Comparison of ENCODE assay signal across 16 cellular contexts in genomic region chr11:129115652-129116585, GRCh38.
A peak's percentile ranks its signal among the peaks of the same experiment; 100 is the strongest.
DNase-seq lines count a peak whose midpoint lies in the region; ATAC-seq and TF ChIP-seq lines count a peak whose summit lies in the region.
"Had no signal": no experiment of that assay in that cellular context is flagged by ENCODE, and none has a peak within 500 bp of the region (broad histone marks: within the 10 kb centered on the region; RNA-seq: fewer than 3 reads in every experiment).

No MANE protein-coding gene starts in this region.

- WGBS in H9 (ENCODE audit: extremely low coverage, insufficient read length, low lambda C conversion rate) = no CpG with 5 or more reads among the region's 2 CpGs
- WGBS in prostate gland = 51% methylated on average over 2 of the region's 2 CpGs

- H4K20me1 ChIP-seq in H9 (ENCODE audit: control insufficient read depth, insufficient read depth, insufficient read length) = no peaks in the 10 kb centered on the region

- H3K27ac ChIP-seq in H9 (ENCODE audit: insufficient read length, low read depth, low read length) = no peak overlapping the region
- H3K27ac ChIP-seq in prostate gland = no peak overlapping the region
- H3K27ac ChIP-seq: epithelial cell of prostate, tibial artery had no signal

- no peak overlapping the region for H2AFZ ChIP-seq in H9 (ENCODE audit: low read length)

- no peak overlapping the region for H2BK120ac ChIP-seq in H9 (ENCODE audit: low read depth, low read length, poor library complexity, severe bottlenecking)

- H3K9me3 Mint-ChIP-seq in activated naive CD8-positive, alpha-beta T cell treated with anti-CD3 and anti-CD28 coated beads, Interleukin-2, amount 50 U/mL, for 24 hours = no peaks in the 10 kb centered on the region
- H3K9me3 Mint-ChIP-seq in activated naive CD8-positive, alpha-beta T cell treated with anti-CD3 and anti-CD28 coated beads for 36 hours = no peaks in the 10 kb centered on the region
- H3K9me3 Mint-ChIP-seq in H9 (no peaks in the 10 kb centered on the region; a peak in 1 of 5 replicates), endothelial cell (ENCODE audit: unreplicated experiment) (no peaks in the 10 kb centered on the region)
- H3K9me3 Mint-ChIP-seq: activated CD4-positive, alpha-beta memory T cell treated with anti-CD3 and anti-CD28 coated beads for 36 hours; activated naive CD8-positive, alpha-beta T cell treated with anti-CD3 and anti-CD28 coated beads, Interleukin-2, amount 10 ng/mL, durations not matched to agents 7 days and 5 days had no signal

- no peak overlapping the region for H2BK20ac ChIP-seq in H9 (ENCODE audit: low read depth, low read length, poor library complexity, severe bottlenecking)

- no peak overlapping the region for H3K56ac ChIP-seq in H9 (ENCODE audit: insufficient read length, low read depth, low read length)

- H3K36me3 ChIP-seq in prostate gland = no peaks in the 10 kb centered on the region
- H3K36me3 ChIP-seq: tibial artery had no signal

- H3K79me2 ChIP-seq in H9 (ENCODE audit: insufficient read depth, low read length) = no peaks in the 10 kb centered on the region

- H3K27me3 Mint-ChIP-seq in activated naive CD8-positive, alpha-beta T cell treated with anti-CD3 and anti-CD28 coated beads, Interleukin-2, amount 50 U/mL, for 24 hours = no peaks in the 10 kb centered on the region
- no peaks in the 10 kb centered on the region for H3K27me3 Mint-ChIP-seq in activated naive CD8-positive, alpha-beta T cell treated with anti-CD3 and anti-CD28 coated beads for 36 hours
- H3K27me3 Mint-ChIP-seq in H9 (ENCODE audit: low read depth) (no peaks in the 10 kb centered on the region), endothelial cell (ENCODE audit: unreplicated experiment) (peaks cover 1% of the 10 kb centered on the region)
- H3K27me3 Mint-ChIP-seq: activated CD4-positive, alpha-beta memory T cell treated with anti-CD3 and anti-CD28 coated beads for 36 hours; activated naive CD8-positive, alpha-beta T cell treated with anti-CD3 and anti-CD28 coated beads, Interleukin-2, amount 10 ng/mL, durations not matched to agents 7 days and 5 days had no signal

- no peak overlapping the region for H3K4me3 ChIP-seq in prostate gland
- H3K4me3 ChIP-seq: tibial artery had no signal

- H3K4ac ChIP-seq in H9 (ENCODE audit: low read depth, low read length) = no peak overlapping the region

- H2BK5ac ChIP-seq in H9 (ENCODE audit: insufficient read length, low read length) = no peak overlapping the region

- no peak overlapping the region for H3T11ph ChIP-seq in H9 (ENCODE audit: low read length)

- TF ChIP-seq CTCF in H9 (conservative IDR thresholded peaks at IDR 0.05) (no peak), endothelial cell (IDR thresholded peaks at IDR 0.05; ENCODE audit: unreplicated experiment) (no peak), prostate gland (IDR thresholded peaks at IDR 0.05) (no peak)

- DNase-seq in activated naive CD8-positive, alpha-beta T cell treated with anti-CD3 and anti-CD28 coated beads, Interleukin-2, amount 50 U/mL, for 24 hours = no peak
- DNase-seq in activated naive CD8-positive, alpha-beta T cell treated with anti-CD3 and anti-CD28 coated beads for 36 hours = no peak
- DNase-seq in amniotic epithelial cell (ENCODE audit: low read depth) (peak; percentile 88), hepatic stellate cell (ENCODE audit: low spot score) (peak; percentile 2), H9 (no peak), NCI-H69 (lab: John Stamatoyannopoulos, UW) (no peak), endothelial cell (ENCODE audit: low spot score) (no peak), prostate gland (ENCODE audit: low spot score) (no peak)
- DNase-seq: activated CD4-positive, alpha-beta memory T cell treated with anti-CD3 and anti-CD28 coated beads for 36 hours; activated naive CD8-positive, alpha-beta T cell treated with anti-CD3 and anti-CD28 coated beads, Interleukin-2, amount 10 ng/mL, durations not matched to agents 7 days and 5 days; MV-4-11; NCI-H526 treated with DMSO at 0.1 percent for 48 hours; nucleus accumbens; T-helper 1 cell; tibial artery had no signal

- no peak overlapping the region for H3K14ac ChIP-seq in H9 (ENCODE audit: insufficient read depth, low read length)

- H2BK12ac ChIP-seq in H9 (ENCODE audit: insufficient read length, low read depth, low read length) = no peak overlapping the region

- H3K9ac ChIP-seq in H9 (ENCODE audit: extremely low read depth, insufficient read length, low read length) = no peak overlapping the region

- H3K4me1 ChIP-seq in H9 (ENCODE audit: insufficient read depth, low read length) = no peaks in the 10 kb centered on the region
- H3K4me1 ChIP-seq in prostate gland (replicated peaks) = no peaks in the 10 kb centered on the region
- H3K4me1 ChIP-seq: tibial artery had no signal

- H2AK5ac ChIP-seq in H9 (ENCODE audit: insufficient read length, low read length) = no peak overlapping the region

- H3K23me2 ChIP-seq in H9 (ENCODE audit: insufficient read length, low read depth, low read length, poor library complexity, severe bottlenecking) = no peaks in the 10 kb centered on the region

- no peak overlapping the region for H4K8ac ChIP-seq in H9 (replicated peaks; ENCODE audit: insufficient read length, low read depth, low read length)

- no peak overlapping the region for H4K91ac ChIP-seq in H9 (ENCODE audit: insufficient read length, low read depth, low read length)

- H3K79me1 ChIP-seq in H9 (ENCODE audit: insufficient read depth, low read depth, low read length, poor library complexity, severe bottlenecking) = no peaks in the 10 kb centered on the region

- H3K4me3 Mint-ChIP-seq in activated naive CD8-positive, alpha-beta T cell treated with anti-CD3 and anti-CD28 coated beads, Interleukin-2, amount 50 U/mL, for 24 hours = no peak overlapping the region
- H3K4me3 Mint-ChIP-seq in activated naive CD8-positive, alpha-beta T cell treated with anti-CD3 and anti-CD28 coated beads for 36 hours = no peak overlapping the region
- H3K4me3 Mint-ChIP-seq in H9 (no peak overlapping the region), endothelial cell (ENCODE audit: unreplicated experiment) (no peak overlapping the region)
- H3K4me3 Mint-ChIP-seq: activated CD4-positive, alpha-beta memory T cell treated with anti-CD3 and anti-CD28 coated beads for 36 hours; activated naive CD8-positive, alpha-beta T cell treated with anti-CD3 and anti-CD28 coated beads, Interleukin-2, amount 10 ng/mL, durations not matched to agents 7 days and 5 days had no signal

- H3K36me3 Mint-ChIP-seq in activated naive CD8-positive, alpha-beta T cell treated with anti-CD3 and anti-CD28 coated beads, Interleukin-2, amount 50 U/mL, for 24 hours (ENCODE audit: low read depth) = no peaks in the 10 kb centered on the region
- no peaks in the 10 kb centered on the region for H3K36me3 Mint-ChIP-seq in activated naive CD8-positive, alpha-beta T cell treated with anti-CD3 and anti-CD28 coated beads for 36 hours
- no peaks in the 10 kb centered on the region; a peak in 1 of 7 replicates for H3K36me3 Mint-ChIP-seq in H9 (ENCODE audit: insufficient read depth in 1 of 3, low read depth in 3 of 3)
- H3K36me3 Mint-ChIP-seq in endothelial cell (ENCODE audit: low read depth, unreplicated experiment) = no peaks in the 10 kb centered on the region
- H3K36me3 Mint-ChIP-seq: activated CD4-positive, alpha-beta memory T cell treated with anti-CD3 and anti-CD28 coated beads for 36 hours; activated naive CD8-positive, alpha-beta T cell treated with anti-CD3 and anti-CD28 coated beads, Interleukin-2, amount 10 ng/mL, durations not matched to agents 7 days and 5 days had no signal

- TF ChIP-seq POLR2A in prostate gland (IDR thresholded peaks at IDR 0.05) = no peak

- ATAC-seq in activated naive CD8-positive, alpha-beta T cell treated with anti-CD3 and anti-CD28 coated beads, Interleukin-2, amount 50 U/mL, for 24 hours = peak; percentile 36

- no peak overlapping the region for H3K23ac ChIP-seq in H9 (ENCODE audit: insufficient read length, low read depth, low read length)

- H3K4me2 ChIP-seq in H9 (ENCODE audit: insufficient read depth, insufficient read length, low read length) = no peak overlapping the region

- H2BK15ac ChIP-seq in H9 (ENCODE audit: low read depth, low read length) = no peak overlapping the region

- no peak overlapping the region for H3K18ac ChIP-seq in H9 (ENCODE audit: insufficient read length, low read depth, low read length)

- intact Hi-C loops in prostate gland (cut with DNase I) = loop anchor here (2.0 to 5.0 kb wide), 2 partner anchors 215 to 636 kb away; no protein-coding TSS in a partner anchor

- H3K27me3 ChIP-seq in H9 (ENCODE audit: insufficient read depth, low read length) = no peaks in the 10 kb centered on the region
- no peaks in the 10 kb centered on the region for H3K27me3 ChIP-seq in prostate gland (replicated peaks; ENCODE audit: insufficient read depth)
- H3K27me3 ChIP-seq: tibial artery had no signal

- H3K27ac Mint-ChIP-seq in activated naive CD8-positive, alpha-beta T cell treated with anti-CD3 and anti-CD28 coated beads, Interleukin-2, amount 50 U/mL, for 24 hours = no peak overlapping the region
- H3K27ac Mint-ChIP-seq in activated naive CD8-positive, alpha-beta T cell treated with anti-CD3 and anti-CD28 coated beads for 36 hours = no peak overlapping the region
- H3K27ac Mint-ChIP-seq in H9 = no peak overlapping the region; a peak in 1 of 7 replicates
- H3K27ac Mint-ChIP-seq in endothelial cell (ENCODE audit: unreplicated experiment) = no peak overlapping the region
- H3K27ac Mint-ChIP-seq: activated CD4-positive, alpha-beta memory T cell treated with anti-CD3 and anti-CD28 coated beads for 36 hours; activated naive CD8-positive, alpha-beta T cell treated with anti-CD3 and anti-CD28 coated beads, Interleukin-2, amount 10 ng/mL, durations not matched to agents 7 days and 5 days had no signal

- peaks cover 2% of the 10 kb centered on the region for H3K4me1 Mint-ChIP-seq in activated naive CD8-positive, alpha-beta T cell treated with anti-CD3 and anti-CD28 coated beads, Interleukin-2, amount 50 U/mL, for 24 hours
- peaks cover 3% of the 10 kb centered on the region for H3K4me1 Mint-ChIP-seq in activated naive CD8-positive, alpha-beta T cell treated with anti-CD3 and anti-CD28 coated beads for 36 hours
- H3K4me1 Mint-ChIP-seq in H9 (peaks cover 0 to 3% of the 10 kb centered on the region in 2 experiments; a peak in 3 of 4 replicates), endothelial cell (ENCODE audit: unreplicated experiment) (no peaks in the 10 kb centered on the region)

- H4K5ac ChIP-seq in H9 (ENCODE audit: insufficient read length, low read depth, low read length) = no peak overlapping the region

- H3K9me3 ChIP-seq in H9 (ENCODE audit: control insufficient read depth, low read depth, low read length) (no peaks in the 10 kb centered on the region), prostate gland (no peaks in the 10 kb centered on the region)
- H3K9me3 ChIP-seq: tibial artery had no signal

Comparison
In these comparisons a context has a peak if more than half of its experiments do, and no peak if none do; other contexts are left out.
1. DNase-seq: peak in amniotic epithelial cell (single experiment) and hepatic stellate cell (single experiment); none in activated naive CD8-positive, alpha-beta T cell treated with anti-CD3 and anti-CD28 coated beads, Interleukin-2, amount 50 U/mL, for 24 hours (single experiment), activated naive CD8-positive, alpha-beta T cell treated with anti-CD3 and anti-CD28 coated beads for 36 hours (single experiment), H9 (single experiment), NCI-H69 (single experiment), endothelial cell (single experiment) and prostate gland (single experiment).